Comparison of ENCODE assay signal across 21 cellular contexts in the genomic region with DNA sequence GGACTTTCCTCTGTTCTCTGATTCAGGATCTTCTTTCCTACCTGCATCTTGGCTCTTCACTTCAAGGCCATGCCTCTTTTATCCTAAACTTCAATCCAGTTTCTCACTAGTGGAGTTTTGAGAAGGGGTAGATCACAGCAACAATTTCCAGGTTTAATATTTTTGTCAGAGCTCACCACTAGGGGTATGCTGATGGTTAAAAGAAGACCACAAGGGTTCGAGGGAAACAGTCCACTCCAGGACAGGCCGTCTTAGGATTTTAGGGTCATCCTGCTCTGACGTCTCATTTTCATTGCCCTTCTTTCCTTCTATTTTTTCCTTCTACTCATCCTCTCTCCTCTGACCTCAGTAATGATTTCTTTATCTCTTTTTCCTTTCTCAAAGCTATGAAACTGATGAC. TPM values are rescaled to one million over a fixed set of nuclear protein-coding genes. Genes with fewer than 3 reads are reported as not detected.
DNase-seq lines count a peak whose midpoint lies in the region; ATAC-seq and TF ChIP-seq lines count a peak whose summit lies in the region.
"Had no signal": no experiment of that assay in that cellular context is flagged by ENCODE, and none has a peak within 500 bp of the region (broad histone marks: within the 10 kb centered on the region; RNA-seq: fewer than 3 reads in every experiment).

No MANE protein-coding gene starts in this region.

- H3K9me3 Mint-ChIP-seq in HFFc6 (no peaks in the 10 kb centered on the region), activated B cell treated with CpG ODN at 0.5 μM for 24 hours (no peaks in the 10 kb centered on the region), neural progenitor cell (no peaks in the 10 kb centered on the region)

- DNase-seq in HFFc6 (no peak), activated B cell treated with CpG ODN at 0.5 μM for 24 hours (no peak), neural progenitor cell (ENCODE audit: low spot score) (no peak), kidney glomerular epithelial cell (lab: John Stamatoyannopoulos, UW) (no peak), GOT3 (lab: John Stamatoyannopoulos, UW) (no peak), cerebellar nuclear complex (lab: John Stamatoyannopoulos, UW) (no peak)
- DNase-seq: activated CD4-positive, CD25-positive, alpha-beta regulatory T cell; activated gamma-delta T cell; C1 segment of cervical spinal cord; dermis blood vessel endothelial cell; DMS 273 treated with DMSO at 0.1 percent for 48 hours; erythroblast; GM23248; left ventricle myocardium superior; NCI-H446; ovary; Right ventricle myocardium superior; T-helper 2 cell had no signal

- peaks cover 11% of the 10 kb centered on the region for H3K4me1 Mint-ChIP-seq in HFFc6 (ENCODE audit: low read depth)
- H3K4me1 Mint-ChIP-seq in activated B cell treated with CpG ODN at 0.5 μM for 24 hours = peaks cover 46% of the 10 kb centered on the region
- H3K4me1 Mint-ChIP-seq in neural progenitor cell = no peaks in the 10 kb centered on the region

- no peaks in the 10 kb centered on the region for H3K27me3 ChIP-seq in DOHH2 (ENCODE audit: control insufficient read depth, low read length)
- no peaks in the 10 kb centered on the region for H3K27me3 ChIP-seq in neural progenitor cell
- H3K27me3 ChIP-seq: ovary had no signal

- H3K4me3 Mint-ChIP-seq in HFFc6 (no peak overlapping the region), activated B cell treated with CpG ODN at 0.5 μM for 24 hours (no peak overlapping the region), neural progenitor cell (no peak overlapping the region)

- H3K9me3 ChIP-seq in DOHH2 (ENCODE audit: control insufficient read depth, insufficient read depth, low read length) = no peaks in the 10 kb centered on the region
- no peaks in the 10 kb centered on the region for H3K9me3 ChIP-seq in neural progenitor cell (ENCODE audit: low read depth)
- H3K9me3 ChIP-seq: ovary, thoracic aorta had no signal

- no peak for ATAC-seq in activated B cell treated with CpG ODN at 0.5 μM for 24 hours (ENCODE audit: low read depth)
- ATAC-seq: left ventricle myocardium superior had no signal

- no peak overlapping the region for H3K27ac Mint-ChIP-seq in HFFc6
- peak overlapping the region; percentile 91 for H3K27ac Mint-ChIP-seq in activated B cell treated with CpG ODN at 0.5 μM for 24 hours
- H3K27ac Mint-ChIP-seq in neural progenitor cell = no peak overlapping the region

- H3F3A ChIP-seq in DOHH2 (ENCODE audit: control insufficient read depth, insufficient read depth) (peaks cover 37% of the 10 kb centered on the region), neural progenitor cell (ENCODE audit: low read depth) (no peaks in the 10 kb centered on the region)

- no peaks in the 10 kb centered on the region for H3K36me3 Mint-ChIP-seq in HFFc6 (ENCODE audit: low read depth)
- no peaks in the 10 kb centered on the region for H3K36me3 Mint-ChIP-seq in activated B cell treated with CpG ODN at 0.5 μM for 24 hours (ENCODE audit: low read depth)
- no peaks in the 10 kb centered on the region for H3K36me3 Mint-ChIP-seq in neural progenitor cell

- H3K4me1 ChIP-seq in DOHH2 (ENCODE audit: control insufficient read depth, low read length) = peaks cover 80% of the 10 kb centered on the region
- peaks cover 5% of the 10 kb centered on the region for H3K4me1 ChIP-seq in neural progenitor cell

- H3K27ac ChIP-seq in DOHH2 (ENCODE audit: low read depth, low read length) (peak overlapping the region; percentile 94), neural progenitor cell (no peak overlapping the region)
- H3K27ac ChIP-seq: GM23248, ovary, thoracic aorta had no signal

- POLR2A ChIA-PET in activated B cell treated with CpG ODN at 0.5 μM for 24 hours (lab: Charles Lee) = interaction anchor here (1.8 to 2.1 kb wide), 2 partner anchors 11 kb away, joined by 12 to 17 read pairs; partner anchors contain the start of genes GPC2 and STAG3

- H3K27me3 Mint-ChIP-seq in HFFc6 (ENCODE audit: insufficient read depth) (peaks cover 12% of the 10 kb centered on the region), activated B cell treated with CpG ODN at 0.5 μM for 24 hours (no peaks in the 10 kb centered on the region), neural progenitor cell (ENCODE audit: insufficient read depth, low read depth) (peaks cover 6% of the 10 kb centered on the region)

- no peaks in the 10 kb centered on the region for H4K20me1 ChIP-seq in DOHH2 (ENCODE audit: control insufficient read depth, insufficient read depth, low read depth, low read length)
- no peaks in the 10 kb centered on the region for H4K20me1 ChIP-seq in neural progenitor cell (ENCODE audit: low read depth)

- CTCF ChIA-PET in activated B cell treated with CpG ODN at 0.5 μM for 24 hours (lab: Charles Lee) = interaction anchor here (1.0 to 2.9 kb wide), 5 partner anchors 12 to 90 kb away, joined by 3 to 33 read pairs (median 3); no protein-coding TSS in a partner anchor

- no peaks in the 10 kb centered on the region; the same call in 1 of the 2 replicates for H3K79me2 ChIP-seq in DOHH2 (ENCODE audit: control insufficient read depth, low read length)
- H3K79me2 ChIP-seq in neural progenitor cell (ENCODE audit: low read depth) = no peaks in the 10 kb centered on the region

- H3K36me3 ChIP-seq in DOHH2 (ENCODE audit: control insufficient read depth, low read length) = peaks cover 50% of the 10 kb centered on the region
- no peaks in the 10 kb centered on the region for H3K36me3 ChIP-seq in neural progenitor cell
- H3K36me3 ChIP-seq: ovary, thoracic aorta had no signal

- H3K4me2 ChIP-seq in DOHH2 (ENCODE audit: low read length) (peak overlapping the region; percentile 65), neural progenitor cell (no peak overlapping the region)

- TF ChIP-seq CTCF in DOHH2 (IDR thresholded peaks at IDR 0.05; ENCODE audit: low read depth, low read length, poor library complexity, severe bottlenecking) (peak; percentile 64), HFFc6 (IDR thresholded peaks at IDR 0.05) (peak; percentile 32), activated B cell treated with CpG ODN at 0.5 μM for 24 hours (IDR thresholded peaks at IDR 0.05) (no peak), neural progenitor cell (IDR thresholded peaks at IDR 0.05) (peak; percentile 10)

- H3K9ac ChIP-seq in neural progenitor cell = no peak overlapping the region
- H3K9ac ChIP-seq: GM23248 had no signal

- no peaks in the 10 kb centered on the region for H3K9me2 ChIP-seq in DOHH2 (replicated peaks; ENCODE audit: control insufficient read depth, low read length)

- intact Hi-C loops in activated B cell treated with CpG ODN at 0.5 μM for 24 hours (cut with micrococcal nuclease) = no loop called here

- no peak overlapping the region for H2AFZ ChIP-seq in neural progenitor cell (replicated peaks)

- H3K4me3 ChIP-seq in DOHH2 (ENCODE audit: low read length) (peak overlapping the region; percentile 41), neural progenitor cell (no peak overlapping the region)
- H3K4me3 ChIP-seq: GM23248, ovary, thoracic aorta had no signal

RNA-seq across cellular contexts. Expression of gene STAG3, which starts 11.3 kb away (rescaled TPM):
- total RNA-seq in HFFc6 (2021; fragmentation: NEBNext Ultra II Directional; extraction: Animal tissue kit (Norgen Biotek cat#: 25700)) = under 1 TPM; 0.24 to 0.91 (median 0.43) TPM
- total RNA-seq in activated B cell treated with CpG ODN at 0.5 μM for 24 hours (41.3 and 42.4 TPM in 2 replicates), neural progenitor cell (ENCODE audit: low replicate concordance) (0.58 and 1.2 TPM in 2 replicates)

RNA-seq across cellular contexts. Expression of gene GPC2, which starts 11.9 kb away (rescaled TPM):
- 1 to 10 TPM in 3 of 6 experiments, under 1 TPM in 3; 0.57 to 1.4 (median 0.86) TPM for total RNA-seq in HFFc6 (2021; fragmentation: NEBNext Ultra II Directional; extraction: Animal tissue kit (Norgen Biotek cat#: 25700))
- 5.0 and 5.1 TPM in 2 replicates for total RNA-seq in activated B cell treated with CpG ODN at 0.5 μM for 24 hours
- total RNA-seq in neural progenitor cell (ENCODE audit: low replicate concordance) = 17.0 and 61.0 TPM in 2 replicates

RNA-seq across cellular contexts. Expression of gene GAL3ST4, which starts 20.6 kb away (rescaled TPM):
- total RNA-seq in HFFc6 (2021; fragmentation: NEBNext Ultra II Directional; extraction: Animal tissue kit (Norgen Biotek cat#: 25700)) = 1 to 10 TPM; 5.1 to 8.6 (median 7.1) TPM
- total RNA-seq in activated B cell treated with CpG ODN at 0.5 μM for 24 hours (0.10 and 1.2 TPM in 2 replicates), neural progenitor cell (ENCODE audit: low replicate concordance) (0.90 and 2.5 TPM in 2 replicates)

RNA-seq across cellular contexts. Expression of gene TRAPPC14, which starts 30.5 kb away (rescaled TPM):
- total RNA-seq in HFFc6 (2021; fragmentation: NEBNext Ultra II Directional; extraction: Animal tissue kit (Norgen Biotek cat#: 25700)) = 10 to 100 TPM; 19.1 to 23.4 (median 21.7) TPM
- total RNA-seq in activated B cell treated with CpG ODN at 0.5 μM for 24 hours = 55.7 and 65.3 TPM in 2 replicates
- total RNA-seq in neural progenitor cell (ENCODE audit: low replicate concordance) = 4.3 and 13.3 TPM in 2 replicates

RNA-seq across cellular contexts. Expression of gene PVRIG, which starts 30.7 kb away (rescaled TPM):
- total RNA-seq in HFFc6 (2021; fragmentation: NEBNext Ultra II Directional; extraction: Animal tissue kit (Norgen Biotek cat#: 25700)) = under 1 TPM in 4 of 6 experiments, not detected in 2; 0.51 to 0.87 (median 0.61) TPM
- total RNA-seq in activated B cell treated with CpG ODN at 0.5 μM for 24 hours (17.1 and 20.0 TPM in 2 replicates), neural progenitor cell (ENCODE audit: low replicate concordance) (not detected in 2 replicates)
- total RNA-seq: dermis blood vessel endothelial cell, GM23248, left ventricle myocardium superior, Right ventricle myocardium superior, skeletal muscle tissue had no signal

Comparison
In these comparisons a context has a peak if more than half of its experiments do, and no peak if none do; other contexts are left out.
1. RNA of gene STAG3, which starts 11.3 kb away (total RNA-seq): 41.3 to 42.4 TPM in activated B cell treated with CpG ODN at 0.5 μM for 24 hours; 0.58 to 1.2 TPM in neural progenitor cell and 0.24 to 0.91 TPM in HFFc6; every median in the first group is over 10 times any median in the second.